Comparison of ENCODE assay signal across 13 cellular contexts in the genomic region with DNA sequence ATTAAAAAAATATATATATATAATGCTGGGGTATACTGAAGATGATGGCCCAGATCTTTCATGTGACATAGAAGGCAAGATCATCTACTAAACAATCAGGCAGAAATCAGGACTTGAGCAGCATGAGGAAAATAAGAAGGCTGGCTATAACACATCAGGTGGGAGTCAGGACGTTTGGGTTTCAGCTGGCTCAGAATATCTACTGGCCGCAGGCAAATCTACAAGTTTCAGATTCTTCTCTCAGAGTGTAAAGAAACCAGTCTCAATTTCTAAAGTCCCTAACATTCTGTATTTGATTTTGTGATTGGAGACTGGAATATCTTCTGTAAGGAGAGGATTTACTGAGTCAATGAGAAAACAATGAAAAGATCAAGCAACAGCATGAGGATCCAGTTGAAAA. TPM values are rescaled to one million over a fixed set of nuclear protein-coding genes. Genes with fewer than 3 reads are reported as not detected.
DNase-seq lines count a peak whose midpoint lies in the region; ATAC-seq and TF ChIP-seq lines count a peak whose summit lies in the region.
"Had no signal": no experiment of that assay in that cellular context is flagged by ENCODE, and none has a peak within 500 bp of the region (broad histone marks: within the 10 kb centered on the region; RNA-seq: fewer than 3 reads in every experiment).

No MANE protein-coding gene starts in this region.

- no peak for TF ChIP-seq CTCF in type B pancreatic cell (conservative IDR thresholded peaks at IDR 0.05)

- peaks cover 33% of the 10 kb centered on the region for H3K4me1 Mint-ChIP-seq in stimulated activated memory B cell treated with anti-CD40 and anti-IgM and Interleukin-4, amounts not matched to agents 10 μg/mL and 1 μg/mL and 100 μg/mL, for 72 hours
- peaks cover 12% of the 10 kb centered on the region for H3K4me1 Mint-ChIP-seq in activated CD4-positive, alpha-beta T cell treated with anti-CD3 and anti-CD28 coated beads, Interleukin-2, amount 10 ng/mL, durations not matched to agents 7 days and 5 days
- H3K4me1 Mint-ChIP-seq in type B pancreatic cell (ENCODE audit: unreplicated experiment), result peaks cover 11% of the 10 kb centered on the region

- DNase-seq in T-helper 9 cell (no peak), type B pancreatic cell (ENCODE audit: extremely low spot score, unreplicated experiment) (no peak)
- no peak for DNase-seq in activated CD4-positive, alpha-beta T cell treated with anti-CD3 and anti-CD28 coated beads, Interleukin-2, amount 10 ng/mL, durations not matched to agents 7 days and 5 days
- DNase-seq: activated CD8-positive, alpha-beta memory T cell treated with anti-CD3 and anti-CD28 coated beads for 24 hours; hypothalamus; NCI-H1417; NCI-H524 treated with DMSO at 0.1 percent for 48 hours; T1000 had no signal

- peaks cover 5% of the 10 kb centered on the region for H3K36me3 Mint-ChIP-seq in stimulated activated memory B cell treated with anti-CD40 and anti-IgM and Interleukin-4, amounts not matched to agents 10 μg/mL and 1 μg/mL and 100 μg/mL, for 72 hours
- H3K36me3 Mint-ChIP-seq in activated CD4-positive, alpha-beta T cell treated with anti-CD3 and anti-CD28 coated beads, Interleukin-2, amount 10 ng/mL, durations not matched to agents 7 days and 5 days (ENCODE audit: low read depth), result peaks cover 2% of the 10 kb centered on the region
- H3K36me3 Mint-ChIP-seq in type B pancreatic cell, result peaks cover 4% of the 10 kb centered on the region
- H3K36me3 Mint-ChIP-seq: activated naive CD4-positive, alpha-beta T cell treated with anti-CD3 and anti-CD28 coated beads, Interleukin-2, amount 50 U/mL, for 72 hours had no signal

- ATAC-seq in GM19328 (IDR thresholded peaks at IDR 0.05; ENCODE audit: unreplicated experiment) (peak; percentile 58), GM21825 (IDR thresholded peaks at IDR 0.05; ENCODE audit: unreplicated experiment) (peak; percentile 38), HG03108 (IDR thresholded peaks at IDR 0.05; ENCODE audit: unreplicated experiment) (peak; percentile 43)
- ATAC-seq in stimulated activated memory B cell treated with anti-CD40 and anti-IgM and Interleukin-4, amounts not matched to agents 10 μg/mL and 1 μg/mL and 100 μg/mL, for 72 hours, result no peak
- ATAC-seq: activated naive CD4-positive, alpha-beta T cell treated with anti-CD3 and anti-CD28 coated beads, Interleukin-2, amount 50 U/mL, for 72 hours had no signal

- CTCF ChIA-PET in activated CD4-positive, alpha-beta T cell treated with anti-CD3 and anti-CD28 coated beads, Interleukin-2, amount 10 ng/mL, durations not matched to agents 7 days and 5 days (lab: Charles Lee), result no interaction called here

- H3K27me3 Mint-ChIP-seq in stimulated activated memory B cell treated with anti-CD40 and anti-IgM and Interleukin-4, amounts not matched to agents 10 μg/mL and 1 μg/mL and 100 μg/mL, for 72 hours, result no peaks in the 10 kb centered on the region
- H3K27me3 Mint-ChIP-seq in activated CD4-positive, alpha-beta T cell treated with anti-CD3 and anti-CD28 coated beads, Interleukin-2, amount 10 ng/mL, durations not matched to agents 7 days and 5 days, result no peaks in the 10 kb centered on the region
- H3K27me3 Mint-ChIP-seq in type B pancreatic cell, result no peaks in the 10 kb centered on the region

- H3K27ac Mint-ChIP-seq in stimulated activated memory B cell treated with anti-CD40 and anti-IgM and Interleukin-4, amounts not matched to agents 10 μg/mL and 1 μg/mL and 100 μg/mL, for 72 hours, result peak overlapping the region; percentile 61
- H3K27ac Mint-ChIP-seq in activated CD4-positive, alpha-beta T cell treated with anti-CD3 and anti-CD28 coated beads, Interleukin-2, amount 10 ng/mL, durations not matched to agents 7 days and 5 days, result no peak overlapping the region
- H3K27ac Mint-ChIP-seq in type B pancreatic cell, result no peak overlapping the region
- H3K27ac Mint-ChIP-seq: activated naive CD4-positive, alpha-beta T cell treated with anti-CD3 and anti-CD28 coated beads, Interleukin-2, amount 50 U/mL, for 72 hours had no signal

- H3K9me3 Mint-ChIP-seq in stimulated activated memory B cell treated with anti-CD40 and anti-IgM and Interleukin-4, amounts not matched to agents 10 μg/mL and 1 μg/mL and 100 μg/mL, for 72 hours, result peaks cover 3% of the 10 kb centered on the region
- H3K9me3 Mint-ChIP-seq in activated CD4-positive, alpha-beta T cell treated with anti-CD3 and anti-CD28 coated beads, Interleukin-2, amount 10 ng/mL, durations not matched to agents 7 days and 5 days, result peaks cover 3% of the 10 kb centered on the region
- peaks cover 9% of the 10 kb centered on the region for H3K9me3 Mint-ChIP-seq in type B pancreatic cell

- H3K4me3 Mint-ChIP-seq in stimulated activated memory B cell treated with anti-CD40 and anti-IgM and Interleukin-4, amounts not matched to agents 10 μg/mL and 1 μg/mL and 100 μg/mL, for 72 hours, result no peak overlapping the region
- H3K4me3 Mint-ChIP-seq in activated CD4-positive, alpha-beta T cell treated with anti-CD3 and anti-CD28 coated beads, Interleukin-2, amount 10 ng/mL, durations not matched to agents 7 days and 5 days, result no peak overlapping the region
- H3K4me3 Mint-ChIP-seq in type B pancreatic cell, result no peak overlapping the region

- POLR2A ChIA-PET in activated CD4-positive, alpha-beta T cell treated with anti-CD3 and anti-CD28 coated beads, Interleukin-2, amount 10 ng/mL, durations not matched to agents 7 days and 5 days (lab: Charles Lee), result no interaction called here

RNA-seq across cellular contexts. Expression of a gene that starts 37.7 kb away (rescaled TPM):
- total RNA-seq in activated CD4-positive, alpha-beta T cell treated with anti-CD3 and anti-CD28 coated beads, Interleukin-2, amount 10 ng/mL, durations not matched to agents 7 days and 5 days, result 10 to 100 TPM; 12.2 to 15.6 TPM
- total RNA-seq in type B pancreatic cell (ENCODE audit: low replicate concordance), result 73.9 and 146 TPM in 2 replicates
